Comparison of ENCODE assay signal across 9 cellular contexts in the genomic region with DNA sequence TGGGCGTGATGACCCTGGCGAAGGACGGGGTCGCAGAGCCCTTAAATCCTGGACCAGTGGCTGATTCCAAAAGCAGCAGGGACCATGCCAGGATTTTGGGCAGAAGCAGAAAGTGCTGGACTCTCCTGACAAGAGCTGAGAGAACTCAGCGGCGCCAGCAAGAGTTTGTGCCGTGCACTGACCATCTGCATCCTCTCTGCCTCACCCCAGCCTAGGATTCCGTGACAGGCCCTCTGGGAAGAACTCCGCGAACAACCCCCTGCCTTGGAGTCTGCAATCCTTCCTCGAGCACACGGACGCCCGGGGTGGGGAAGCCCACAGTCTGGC. TPM values are rescaled to one million over a fixed set of nuclear protein-coding genes. Genes with fewer than 3 reads are reported as not detected.
A peak's percentile ranks its signal among the peaks of the same experiment; 100 is the strongest.
DNase-seq lines count a peak whose midpoint lies in the region; ATAC-seq and FAIRE-seq lines count a peak whose summit lies in the region.
"Had no signal": no experiment of that assay in that cellular context is flagged by ENCODE, and none has a peak within 500 bp of the region (broad histone marks: within the 10 kb centered on the region; RNA-seq: fewer than 3 reads in every experiment).

No MANE protein-coding gene starts in this region.

- H3K9me3 Mint-ChIP-seq in activated CD4-positive, alpha-beta memory T cell treated with anti-CD3 and anti-CD28 coated beads, Interleukin-2, amount 10 ng/mL, durations not matched to agents 7 days and 5 days: no peaks in the 10 kb centered on the region

- CTCF ChIA-PET in activated CD4-positive, alpha-beta memory T cell treated with anti-CD3 and anti-CD28 coated beads, Interleukin-2, amount 10 ng/mL, durations not matched to agents 7 days and 5 days (lab: Charles Lee): interaction anchor here (0.9 to 1.2 kb wide), 2 partner anchors 8 to 20 kb away, joined by 3 read pairs; no protein-coding TSS in a partner anchor

- H3K27me3 Mint-ChIP-seq in activated CD4-positive, alpha-beta memory T cell treated with anti-CD3 and anti-CD28 coated beads, Interleukin-2, amount 10 ng/mL, durations not matched to agents 7 days and 5 days: peaks cover 6% of the 10 kb centered on the region

- H3K36me3 Mint-ChIP-seq in activated CD4-positive, alpha-beta memory T cell treated with anti-CD3 and anti-CD28 coated beads, Interleukin-2, amount 10 ng/mL, durations not matched to agents 7 days and 5 days (ENCODE audit: low read depth): peaks cover 23% of the 10 kb centered on the region

- POLR2A ChIA-PET in activated CD4-positive, alpha-beta memory T cell treated with anti-CD3 and anti-CD28 coated beads, Interleukin-2, amount 10 ng/mL, durations not matched to agents 7 days and 5 days (lab: Charles Lee): interaction anchor here (1.6 kb wide), 1 partner anchor 8 kb away, joined by 9 read pairs; no protein-coding TSS in a partner anchor

- H3K4me3 ChIP-seq in H7 (ENCODE audit: insufficient read depth, low read depth, low read length) (peak overlapping the region; percentile 44), small intestine (ENCODE audit: low read depth in 1 of 2, low read length in 2 of 2) (peak overlapping the region; percentile 33 to 78)

- ATAC-seq in GM21367 (IDR thresholded peaks at IDR 0.05; ENCODE audit: unreplicated experiment): no peak
- no peak for ATAC-seq in HG02610 (IDR thresholded peaks at IDR 0.05; ENCODE audit: unreplicated experiment)
- ATAC-seq in HG02759 (IDR thresholded peaks at IDR 0.05; ENCODE audit: unreplicated experiment): no peak

- no peak overlapping the region for H3K27ac ChIP-seq in small intestine (ENCODE audit: low read depth in 1 of 2, low read length in 1 of 2)

- H3K4me1 Mint-ChIP-seq in activated CD4-positive, alpha-beta memory T cell treated with anti-CD3 and anti-CD28 coated beads, Interleukin-2, amount 10 ng/mL, durations not matched to agents 7 days and 5 days: peaks cover 23% of the 10 kb centered on the region

- peaks cover 1% of the 10 kb centered on the region; the same call in 1 of the 2 replicates for H3K27me3 ChIP-seq in H7 (ENCODE audit: control insufficient read depth, insufficient read depth, low read length)
- no peaks in the 10 kb centered on the region for H3K27me3 ChIP-seq in small intestine (ENCODE audit: control insufficient read depth in 2 of 2, insufficient read depth in 2 of 2, low read length in 2 of 2)

- WGBS in small intestine, 3 donors: 30 to 41% (median 34%) methylated on average over 14 of the region's 14 CpGs

- DNase-seq in H7: no peak
- DNase-seq in activated CD4-positive, alpha-beta memory T cell treated with anti-CD3 and anti-CD28 coated beads, Interleukin-2, amount 10 ng/mL, durations not matched to agents 7 days and 5 days: no peak
- DNase-seq in hepatic stellate cell (ENCODE audit: low spot score): peak; percentile 55
- no peak for DNase-seq in small intestine
- no peak for DNase-seq in NCI-H748 treated with DMSO at 0.1 percent for 48 hours (lab: John Stamatoyannopoulos, UW)

- H3K4me1 ChIP-seq in small intestine (ENCODE audit: control insufficient read depth in 2 of 2, insufficient read depth in 1 of 2, low read depth in 1 of 2, low read length in 1 of 2): no peaks in the 10 kb centered on the region

- peak overlapping the region; percentile 58 for H3K27ac Mint-ChIP-seq in activated CD4-positive, alpha-beta memory T cell treated with anti-CD3 and anti-CD28 coated beads, Interleukin-2, amount 10 ng/mL, durations not matched to agents 7 days and 5 days

- peak overlapping the region; percentile 81 for H3K4me3 Mint-ChIP-seq in activated CD4-positive, alpha-beta memory T cell treated with anti-CD3 and anti-CD28 coated beads, Interleukin-2, amount 10 ng/mL, durations not matched to agents 7 days and 5 days

- no peak for FAIRE-seq in small intestine (lab: Jason Lieb, UNC)

- no peaks in the 10 kb centered on the region for H3K9me3 ChIP-seq in small intestine (ENCODE audit: control insufficient read depth, low read depth)

- H3K36me3 ChIP-seq in H7 (replicated peaks; ENCODE audit: control insufficient read depth, insufficient read depth, low read length) (peaks cover 14% of the 10 kb centered on the region), small intestine (ENCODE audit: control insufficient read depth in 2 of 2, insufficient read depth in 2 of 2, low read length in 2 of 2) (peaks cover 0 to 9% of the 10 kb centered on the region in 2 donors)

RNA-seq across cellular contexts. Expression of gene NDUFV1, which starts 0.6 kb away (rescaled TPM):
- 302 and 350 TPM in 2 replicates for total RNA-seq in H7 (2014; rRNA removed; shearing (Covaris generic))
- total RNA-seq in activated CD4-positive, alpha-beta memory T cell treated with anti-CD3 and anti-CD28 coated beads, Interleukin-2, amount 10 ng/mL, durations not matched to agents 7 days and 5 days: 100 to 1,000 TPM; 174 to 193 TPM
- polyA plus RNA-seq in small intestine: 100 to 1,000 TPM; 234 to 361 (median 264) TPM

RNA-seq across cellular contexts. Expression of gene GSTP1, which starts 22.5 kb away (rescaled TPM):
- total RNA-seq in H7 (2014; rRNA removed; shearing (Covaris generic)): 2,691 and 2,979 TPM in 2 replicates
- 100 to 1,000 TPM; 195 to 198 TPM for total RNA-seq in activated CD4-positive, alpha-beta memory T cell treated with anti-CD3 and anti-CD28 coated beads, Interleukin-2, amount 10 ng/mL, durations not matched to agents 7 days and 5 days
- 1,000 to 10,000 TPM in 2 of 3 donors, 100 to 1,000 TPM in 1; 997 to 1,471 (median 1,010) TPM for polyA plus RNA-seq in small intestine

RNA-seq across cellular contexts. Expression of gene NUDT8, which starts 23.6 kb away (rescaled TPM):
- 8.1 and 8.7 TPM in 2 replicates for total RNA-seq in H7 (2014; rRNA removed; shearing (Covaris generic))
- 10 to 100 TPM in 1 of 2 experiments, 1 to 10 TPM in 1; 9.3 to 10.8 TPM for total RNA-seq in activated CD4-positive, alpha-beta memory T cell treated with anti-CD3 and anti-CD28 coated beads, Interleukin-2, amount 10 ng/mL, durations not matched to agents 7 days and 5 days
- 10 to 100 TPM; 38.9 to 67.1 (median 52.4) TPM for polyA plus RNA-seq in small intestine

RNA-seq across cellular contexts. Expression of gene TBX10, which starts 33.5 kb away (rescaled TPM):
- 0.07 TPM in 1 of 2 replicates, not detected in the other for total RNA-seq in H7 (2014; rRNA removed; shearing (Covaris generic))
- not detected for total RNA-seq in activated CD4-positive, alpha-beta memory T cell treated with anti-CD3 and anti-CD28 coated beads, Interleukin-2, amount 10 ng/mL, durations not matched to agents 7 days and 5 days
- polyA plus RNA-seq in small intestine: 10 to 100 TPM; 14.4 to 69.4 (median 41.4) TPM
- total RNA-seq: SK-MEL-5 had no signal

RNA-seq across cellular contexts. Expression of gene ACY3, which starts 44.4 kb away (rescaled TPM):
- not detected in 2 replicates for total RNA-seq in H7 (2014; rRNA removed; shearing (Covaris generic))
- under 1 TPM; 0.18 to 0.25 TPM for total RNA-seq in activated CD4-positive, alpha-beta memory T cell treated with anti-CD3 and anti-CD28 coated beads, Interleukin-2, amount 10 ng/mL, durations not matched to agents 7 days and 5 days
- polyA plus RNA-seq in small intestine: 100 to 1,000 TPM in 2 of 3 donors, 10 to 100 TPM in 1; 36.6 to 271 (median 161) TPM
- total RNA-seq: SK-MEL-5 had no signal

Comparison
In these comparisons a context has a peak if more than half of its experiments do, and no peak if none do; other contexts are left out.
1. RNA of gene GSTP1, which starts 22.5 kb away (total RNA-seq): 2,691 to 2,979 TPM in H7; 195 to 198 TPM in activated CD4-positive, alpha-beta memory T cell treated with anti-CD3 and anti-CD28 coated beads, Interleukin-2, amount 10 ng/mL, durations not matched to agents 7 days and 5 days; every median in the first group is over 10 times any median in the second.